Comparison of ENCODE assay signal across 14 cellular contexts in the genomic region with DNA sequence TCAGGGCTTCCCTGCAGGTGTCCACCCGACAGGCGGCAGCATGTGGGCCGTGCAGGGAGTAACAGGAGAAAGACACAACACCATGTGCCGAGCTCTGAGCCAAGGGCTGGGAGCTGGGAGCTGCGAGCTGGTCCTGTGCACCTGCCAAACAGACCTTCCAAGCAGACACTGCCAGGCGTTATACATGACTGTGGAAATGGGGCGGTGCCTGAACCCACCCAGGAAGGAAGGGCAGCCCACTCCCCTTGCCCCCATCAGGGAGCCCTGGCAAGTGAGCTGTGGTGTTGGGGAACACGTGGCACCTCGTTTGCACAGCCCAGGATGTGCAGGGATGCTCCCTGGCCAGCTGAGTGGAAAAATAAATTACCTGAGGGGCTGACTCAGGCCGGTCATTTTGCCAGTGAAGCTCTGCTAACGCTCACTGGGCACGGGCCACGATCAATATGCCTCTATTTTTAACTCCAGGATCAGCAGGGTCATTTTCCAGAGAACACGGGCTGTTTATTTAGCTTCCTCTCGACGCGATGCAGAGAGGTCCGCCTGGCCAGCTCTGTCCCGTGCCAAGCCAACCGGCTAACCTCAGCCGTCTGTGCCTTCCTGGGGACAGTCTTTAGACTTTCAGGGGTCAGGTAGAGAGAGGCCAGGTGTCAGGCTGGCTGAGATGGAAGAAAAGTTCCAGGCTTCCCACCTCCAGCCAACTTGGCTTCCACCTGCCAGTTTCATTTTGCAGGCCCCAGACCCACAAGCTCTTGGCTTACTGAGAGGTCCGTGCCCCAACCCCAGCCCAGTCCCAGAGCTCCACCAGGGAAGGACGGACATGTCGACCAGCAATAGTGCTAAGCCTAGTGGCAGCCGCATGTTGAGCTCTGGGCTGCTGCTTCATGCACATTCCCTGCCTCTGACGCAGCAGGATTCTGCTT.
DNase-seq lines count a peak whose midpoint lies in the region; ATAC-seq and TF ChIP-seq lines count a peak whose summit lies in the region.
"Had no signal": no experiment of that assay in that cellular context is flagged by ENCODE, and none has a peak within 500 bp of the region (broad histone marks: within the 10 kb centered on the region; RNA-seq: fewer than 3 reads in every experiment).

No MANE protein-coding gene starts in this region.

- H3K9me3 Mint-ChIP-seq in osteocyte (ENCODE audit: unreplicated experiment) = no peaks in the 10 kb centered on the region

- H3K27ac ChIP-seq in neuronal stem cell (replicated peaks; ENCODE audit: low read length) = no peak overlapping the region
- H3K27ac ChIP-seq: ovary, SK-N-MC, transverse colon had no signal

- H3K27ac Mint-ChIP-seq in osteocyte (ENCODE audit: unreplicated experiment) = no peak overlapping the region
- H3K27ac Mint-ChIP-seq: mesothelial cell of epicardium had no signal

- ATAC-seq in HG03469 (IDR thresholded peaks at IDR 0.05; ENCODE audit: unreplicated experiment) (no peak), GM21717 (IDR thresholded peaks at IDR 0.05; ENCODE audit: unreplicated experiment) (no peak)

- H3K9ac ChIP-seq in neuronal stem cell (ENCODE audit: low read depth, low read length, poor library complexity) = peak overlapping the region; percentile 1

- no peak overlapping the region for H2AK5ac ChIP-seq in neuronal stem cell (ENCODE audit: low read depth, low read length)

- no peak overlapping the region for H2BK120ac ChIP-seq in neuronal stem cell (ENCODE audit: low read depth, low read length)

- H3K4me3 Mint-ChIP-seq in osteocyte (ENCODE audit: unreplicated experiment) = no peak overlapping the region
- H3K4me3 Mint-ChIP-seq: mesothelial cell of epicardium had no signal

- WGBS in neuronal stem cell (ENCODE audit: extremely low coverage in 2 of 2, insufficient read length in 2 of 2, insufficient replicate concordance in 1 of 2), 2 donors = no CpG with 5 or more reads among the region's 26 CpGs

- H3K4me2 ChIP-seq in neuronal stem cell (ENCODE audit: insufficient read depth, low read length, poor library complexity, severe bottlenecking) = no peak overlapping the region

- no peak overlapping the region for H2BK15ac ChIP-seq in neuronal stem cell (ENCODE audit: low read length)

- H2AFZ ChIP-seq in neuronal stem cell (ENCODE audit: low read length) = no peak overlapping the region

- DNase-seq in COLO668 (lab: John Stamatoyannopoulos, UW; ENCODE audit: unreplicated experiment) = peak; percentile 89
- peak; percentile 66 for DNase-seq in NCI-H2029 (lab: John Stamatoyannopoulos, UW)
- peak; percentile 78 to 91 for DNase-seq in dermis microvascular lymphatic vessel endothelial cell (ENCODE audit: low read depth in 2 of 2)
- DNase-seq in neuronal stem cell (ENCODE audit: low spot score) = no peak
- no peak for DNase-seq in NCI-H2107 treated with DMSO at 0.1 percent for 48 hours (lab: John Stamatoyannopoulos, UW; ENCODE audit: unreplicated experiment)
- DNase-seq in osteocyte (ENCODE audit: extremely low spot score, unreplicated experiment) = no peak
- DNase-seq: activated gamma-delta T cell; stimulated activated CD4-positive, alpha-beta T cell treated with anti-CD3 and anti-CD28 coated beads, Interleukin-15, amount 100 ng/mL, for 24 hours; transverse colon had no signal

- H3K9me3 ChIP-seq in neuronal stem cell (replicated peaks in 1 of 2; ENCODE audit: control insufficient read depth in 2 of 2, insufficient read depth in 1 of 2, low read depth in 1 of 2, low read length in 2 of 2) = no peaks in the 10 kb centered on the region
- H3K9me3 ChIP-seq: ovary, transverse colon had no signal

- H4K8ac ChIP-seq in neuronal stem cell (ENCODE audit: low read depth, low read length) = no peak overlapping the region

- H3K27me3 Mint-ChIP-seq in osteocyte (ENCODE audit: unreplicated experiment) = no peaks in the 10 kb centered on the region

- H2BK12ac ChIP-seq in neuronal stem cell (ENCODE audit: low read length) = no peak overlapping the region

- H3K23ac ChIP-seq in neuronal stem cell (ENCODE audit: low read depth, low read length, poor library complexity) = no peak overlapping the region

- H3K18ac ChIP-seq in neuronal stem cell (ENCODE audit: low read length) = no peak overlapping the region

- H3K4ac ChIP-seq in neuronal stem cell (ENCODE audit: low read length) = no peak overlapping the region

- no peak overlapping the region for H2BK5ac ChIP-seq in neuronal stem cell (ENCODE audit: low read length)

- H3K4me1 Mint-ChIP-seq in osteocyte (ENCODE audit: unreplicated experiment) = no peaks in the 10 kb centered on the region

- no peaks in the 10 kb centered on the region for H3K79me1 ChIP-seq in neuronal stem cell (ENCODE audit: low read depth, low read length)

- H3K27me3 ChIP-seq in neuronal stem cell (ENCODE audit: control insufficient read depth in 3 of 3, insufficient read depth in 3 of 3, low read depth in 1 of 3, low read length in 3 of 3) = no peaks in the 10 kb centered on the region
- H3K27me3 ChIP-seq: ovary, transverse colon had no signal

- no peaks in the 10 kb centered on the region for H3K36me3 ChIP-seq in neuronal stem cell (replicated peaks in 1 of 2; ENCODE audit: control insufficient read depth in 2 of 2, insufficient read depth in 2 of 2, low read length in 2 of 2)
- H3K36me3 ChIP-seq: ovary, transverse colon had no signal

- peaks cover 0 to 1% of the 10 kb centered on the region in 2 donors for H3K4me1 ChIP-seq in neuronal stem cell (ENCODE audit: control insufficient read depth in 2 of 2, insufficient read depth in 1 of 2, low read depth in 1 of 2, low read length in 2 of 2)

- no peak overlapping the region for H4K91ac ChIP-seq in neuronal stem cell (ENCODE audit: low read depth, low read length, poor library complexity)

- TF ChIP-seq CTCF in osteocyte (IDR thresholded peaks at IDR 0.05) = no peak

- H3K14ac ChIP-seq in neuronal stem cell (ENCODE audit: low read length) = no peak overlapping the region

- H3K4me3 ChIP-seq in neuronal stem cell (ENCODE audit: low read length in 2 of 2) = no peak overlapping the region
- H3K4me3 ChIP-seq: ovary, SK-N-MC, transverse colon had no signal

- H3K36me3 Mint-ChIP-seq in osteocyte (ENCODE audit: unreplicated experiment) = no peaks in the 10 kb centered on the region
- H3K36me3 Mint-ChIP-seq: mesothelial cell of epicardium had no signal

Comparison
In these comparisons a context has a peak if more than half of its experiments do, and no peak if none do; other contexts are left out.
1. DNase-seq: peak in COLO668 (single experiment), NCI-H2029 (single experiment) and dermis microvascular lymphatic vessel endothelial cell (2 of 2); none in neuronal stem cell (single experiment), NCI-H2107 treated with DMSO at 0.1 percent for 48 hours (single experiment) and osteocyte (single experiment).